ENCODE assay signal across 1 cellular context in the genomic region with DNA sequence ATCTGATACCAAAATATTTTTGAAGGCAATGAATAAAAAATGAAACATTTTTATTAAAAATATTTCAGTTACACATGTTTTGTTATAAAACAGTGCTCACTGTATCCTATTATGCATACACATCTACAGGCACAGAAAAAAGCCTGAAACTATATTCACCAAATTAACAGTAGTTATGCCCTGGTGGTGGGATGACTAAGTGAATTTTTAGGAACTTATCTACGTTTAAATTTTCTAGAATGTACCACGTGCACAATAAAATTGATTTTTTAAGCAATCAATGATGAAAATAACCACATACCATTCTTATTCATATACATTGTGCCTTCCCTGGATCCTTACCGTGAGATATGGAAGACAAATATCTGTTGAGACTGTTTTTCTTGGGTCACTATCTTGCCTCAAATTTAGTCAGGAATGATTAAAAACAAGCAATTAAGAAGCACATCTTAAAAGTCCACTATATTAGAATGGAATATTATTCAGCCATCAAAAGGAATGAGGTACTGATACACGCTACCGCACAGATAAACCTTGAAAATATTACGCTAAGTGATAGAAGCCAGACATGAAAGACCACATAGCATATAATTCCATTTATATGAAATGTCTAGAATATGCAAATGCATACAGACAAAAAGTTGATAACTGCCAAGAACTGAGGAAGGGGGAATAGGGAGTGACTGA.
A peak's percentile ranks its signal among the peaks of the same experiment; 100 is the strongest.
TF ChIP-seq lines count a peak whose summit lies in the region.

No MANE protein-coding gene starts in this region.

TF ChIP-seq in K562, 482 proteins besides CTCF, POLR2A, EP300 and RAD21 (continued from another document):
- TF ChIP-seq THAP12 (CRISPR knock-in tag; IDR thresholded peaks at IDR 0.05) (no peak), TCF7 (IDR thresholded peaks at IDR 0.05; ENCODE audit: borderline replicate concordance) (no peak), WHSC1 (IDR thresholded peaks at IDR 0.05; ENCODE audit: low read length) (no peak), NFE2L1 (tag; IDR thresholded peaks at IDR 0.05; ENCODE audit: borderline replicate concordance, low read depth) (no peak), RBM25 (IDR thresholded peaks at IDR 0.05; ENCODE audit: low read depth, low read length, severe bottlenecking) (peak; percentile 82), ZNF24 (IDR thresholded peaks at IDR 0.05) (0 out of 2 replicates have a peak, but pooled peaks have one; percentile 23), TEAD1 (CRISPR knock-in tag; IDR thresholded peaks at IDR 0.05) (no peak), CBFA2T3 (IDR thresholded peaks at IDR 0.05) (no peak), NRF1 (conservative IDR thresholded peaks at IDR 0.05 in 1 of 2, IDR thresholded peaks at IDR 0.05 in 1 of 2) (no peak), CAMTA2 (CRISPR knock-in tag; conservative IDR thresholded peaks at IDR 0.05) (no peak), ZNF224 (CRISPR knock-in tag; IDR thresholded peaks at IDR 0.05) (no peak), ZNF780A (CRISPR knock-in tag; IDR thresholded peaks at IDR 0.05) (no peak), RBBP5 (IDR thresholded peaks at IDR 0.05; ENCODE audit: borderline replicate concordance, insufficient read depth, low read length, poor library complexity, severe bottlenecking) (no peak), MTA2 (IDR thresholded peaks at IDR 0.05; ENCODE audit: low read depth) (no peak), SMARCA4 (IDR thresholded peaks at IDR 0.05) (peak; percentile 24; the same call in 1 of the 2 replicates), GATAD2B (IDR thresholded peaks at IDR 0.05; ENCODE audit: borderline replicate concordance) (peak; percentile 21; the same call in 1 of the 2 replicates), PHF20 (IDR thresholded peaks at IDR 0.05; ENCODE audit: partially characterized antibody) (no peak), XRCC3 (IDR thresholded peaks at IDR 0.05) (no peak)
- TF ChIP-seq, protein P1, sequence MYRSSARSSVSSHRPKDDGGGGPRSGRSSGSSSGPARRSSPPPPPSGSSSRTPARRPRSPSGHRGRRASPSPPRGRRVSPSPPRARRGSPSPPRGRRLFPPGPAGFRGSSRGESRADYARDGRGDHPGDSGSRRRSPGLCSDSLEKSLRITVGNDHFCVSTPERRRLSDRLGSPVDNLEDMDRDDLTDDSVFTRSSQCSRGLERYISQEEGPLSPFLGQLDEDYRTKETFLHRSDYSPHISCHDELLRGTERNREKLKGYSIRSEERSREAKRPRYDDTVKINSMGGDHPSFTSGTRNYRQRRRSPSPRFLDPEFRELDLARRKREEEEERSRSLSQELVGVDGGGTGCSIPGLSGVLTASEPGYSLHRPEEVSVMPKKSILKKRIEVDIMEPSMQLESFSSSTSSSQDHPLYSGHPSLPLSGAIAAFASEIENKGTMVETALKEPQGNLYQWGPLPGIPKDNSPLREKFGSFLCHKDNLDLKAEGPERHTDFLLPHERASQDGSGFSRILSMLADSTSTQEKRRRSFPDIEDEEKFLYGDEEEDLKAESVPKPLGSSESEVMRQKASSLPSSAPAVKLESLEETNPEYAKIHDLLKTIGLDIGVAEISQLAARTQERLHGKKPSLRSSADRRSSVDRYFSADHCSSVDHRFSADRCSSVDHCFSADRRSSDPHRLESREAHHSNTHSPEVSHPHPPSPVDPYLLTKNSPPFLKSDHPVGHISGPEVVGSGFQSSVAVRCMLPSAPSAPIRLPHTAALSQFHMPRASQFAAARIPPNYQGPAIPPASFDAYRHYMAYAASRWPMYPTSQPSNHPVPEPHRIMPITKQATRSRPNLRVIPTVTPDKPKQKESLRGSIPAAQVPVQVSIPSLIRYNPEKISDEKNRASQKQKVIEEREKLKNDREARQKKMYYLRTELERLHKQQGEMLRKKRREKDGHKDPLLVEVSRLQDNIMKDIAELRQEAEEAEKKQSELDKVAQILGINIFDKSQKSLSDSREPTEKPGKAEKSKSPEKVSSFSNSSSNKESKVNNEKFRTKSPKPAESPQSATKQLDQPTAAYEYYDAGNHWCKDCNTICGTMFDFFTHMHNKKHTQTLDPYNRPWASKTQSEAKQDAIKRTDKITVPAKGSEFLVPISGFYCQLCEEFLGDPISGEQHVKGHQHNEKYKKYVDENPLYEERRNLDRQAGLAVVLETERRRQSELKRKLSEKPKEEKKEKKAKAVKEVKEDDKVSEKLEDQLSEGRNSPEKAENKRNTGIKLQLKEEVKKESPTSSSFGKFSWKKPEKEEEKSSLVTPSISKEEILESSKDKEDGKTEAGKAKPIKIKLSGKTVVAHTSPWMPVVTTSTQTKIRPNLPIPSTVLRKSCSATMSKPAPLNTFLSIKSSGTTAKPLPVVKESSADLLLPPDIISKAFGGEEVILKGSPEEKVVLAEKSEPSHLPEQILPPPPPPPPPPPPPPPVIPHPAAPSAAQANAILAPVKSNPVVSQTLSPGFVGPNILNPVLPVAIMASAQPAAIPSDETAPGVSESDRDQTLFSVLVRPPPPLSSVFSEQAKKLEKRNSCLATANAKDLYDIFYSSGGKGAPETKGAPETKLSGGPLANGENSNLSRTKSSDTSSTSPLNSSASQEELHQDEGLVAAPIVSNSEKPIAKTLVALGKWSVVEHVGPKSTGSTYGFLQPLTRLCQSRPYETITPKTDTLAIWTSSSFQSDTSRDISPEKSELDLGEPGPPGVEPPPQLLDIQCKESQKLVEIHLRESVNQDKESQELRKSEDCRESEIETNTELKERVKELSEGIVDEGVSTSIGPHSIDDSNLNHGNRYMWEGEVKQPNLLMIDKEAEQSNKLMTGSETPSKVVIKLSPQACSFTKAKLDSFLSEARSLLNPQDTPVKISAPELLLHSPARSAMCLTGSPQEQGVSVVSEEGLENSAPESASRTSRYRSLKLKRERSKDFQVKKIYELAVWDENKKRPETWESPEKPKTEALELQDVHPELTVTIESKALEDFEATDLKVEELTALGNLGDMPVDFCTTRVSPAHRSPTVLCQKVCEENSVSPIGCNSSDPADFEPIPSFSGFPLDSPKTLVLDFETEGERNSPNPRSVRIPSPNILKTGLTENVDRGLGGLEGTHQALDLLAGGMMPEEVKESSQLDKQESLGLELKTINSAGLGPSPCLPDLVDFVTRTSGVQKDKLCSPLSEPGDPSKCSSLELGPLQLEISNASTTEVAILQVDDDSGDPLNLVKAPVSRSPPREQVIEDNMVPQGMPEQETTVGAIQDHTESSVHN (IDR thresholded peaks at IDR 0.05; ENCODE audit: borderline replicate concordance in 1 of 2, low read depth in 1 of 2): no peak
- TF ChIP-seq, protein P2, sequence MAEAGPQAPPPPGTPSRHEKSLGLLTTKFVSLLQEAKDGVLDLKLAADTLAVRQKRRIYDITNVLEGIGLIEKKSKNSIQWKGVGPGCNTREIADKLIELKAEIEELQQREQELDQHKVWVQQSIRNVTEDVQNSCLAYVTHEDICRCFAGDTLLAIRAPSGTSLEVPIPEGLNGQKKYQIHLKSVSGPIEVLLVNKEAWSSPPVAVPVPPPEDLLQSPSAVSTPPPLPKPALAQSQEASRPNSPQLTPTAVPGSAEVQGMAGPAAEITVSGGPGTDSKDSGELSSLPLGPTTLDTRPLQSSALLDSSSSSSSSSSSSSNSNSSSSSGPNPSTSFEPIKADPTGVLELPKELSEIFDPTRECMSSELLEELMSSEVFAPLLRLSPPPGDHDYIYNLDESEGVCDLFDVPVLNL (CRISPR knock-in tag; IDR thresholded peaks at IDR 0.05; ENCODE audit: low read depth): no peak
TF ChIP-seq in K562: peak in this region for 15.
